ENCODE assay signal across 11 cellular contexts in genomic region chr15:90813796-90814192, GRCh38. TPM values are rescaled to one million over a fixed set of nuclear protein-coding genes. Genes with fewer than 3 reads are reported as not detected.
DNase-seq lines count a peak whose midpoint lies in the region; ATAC-seq and TF ChIP-seq lines count a peak whose summit lies in the region.
"Had no signal": no experiment of that assay in that cellular context is flagged by ENCODE, and none has a peak within 500 bp of the region (broad histone marks: within the 10 kb centered on the region; RNA-seq: fewer than 3 reads in every experiment).

No MANE protein-coding gene starts in this region.

- H3K4me1 ChIP-seq in RWPE2 (ENCODE audit: insufficient read depth, poor library complexity, severe bottlenecking) (no peaks in the 10 kb centered on the region), smooth muscle cell (ENCODE audit: low read depth) (no peaks in the 10 kb centered on the region), uterus (no peaks in the 10 kb centered on the region)

- no peaks in the 10 kb centered on the region for H4K20me1 ChIP-seq in smooth muscle cell (ENCODE audit: low read depth)

- no peak overlapping the region for H3K4me2 ChIP-seq in smooth muscle cell
- H3K4me2 ChIP-seq: SK-N-SH had no signal

- no peak for ATAC-seq in RWPE2 (ENCODE audit: low read depth)

- peak overlapping the region; percentile 63 for H3K4me3 Mint-ChIP-seq in activated CD4-positive, alpha-beta T cell treated with anti-CD3 and anti-CD28 coated beads, Interleukin-2, amount 10 ng/mL, durations not matched to agents 24 days and 14 days

- H3K27me3 Mint-ChIP-seq in activated CD4-positive, alpha-beta T cell treated with anti-CD3 and anti-CD28 coated beads, Interleukin-2, amount 10 ng/mL, durations not matched to agents 24 days and 14 days, result no peaks in the 10 kb centered on the region

- H3K4me3 ChIP-seq in RWPE2 (ENCODE audit: severe bottlenecking), result no peak overlapping the region
- no peak overlapping the region for H3K4me3 ChIP-seq in smooth muscle cell
- no peak overlapping the region for H3K4me3 ChIP-seq in uterus

- peak; percentile 75 for DNase-seq in activated CD4-positive, alpha-beta T cell treated with anti-CD3 and anti-CD28 coated beads, Interleukin-2, amount 10 ng/mL, durations not matched to agents 24 days and 14 days
- no peak for DNase-seq in activated CD4-positive, alpha-beta T cell treated with anti-CD3 and anti-CD28 coated beads for 1 hour
- peak; percentile 6 for DNase-seq in RWPE2 (ENCODE audit: low spot score)
- peak; percentile 45 for DNase-seq in cerebellar cortex (ENCODE audit: low spot score)
- no peak for DNase-seq in smooth muscle cell (lab: John Stamatoyannopoulos, UW; ENCODE audit: unreplicated experiment)
- DNase-seq in HCEC 1CT, result no peak
- no peak for DNase-seq in uterus
- no peak for DNase-seq in NCI-H510A (lab: John Stamatoyannopoulos, UW)
- DNase-seq: NCI-H774, SK-N-SH had no signal

- H3K36me3 Mint-ChIP-seq in activated CD4-positive, alpha-beta T cell treated with anti-CD3 and anti-CD28 coated beads, Interleukin-2, amount 10 ng/mL, durations not matched to agents 24 days and 14 days (ENCODE audit: low read depth), result peaks cover 63% of the 10 kb centered on the region

- H3K9me3 ChIP-seq in RWPE2 (ENCODE audit: severe bottlenecking) (no peaks in the 10 kb centered on the region), smooth muscle cell (replicated peaks; ENCODE audit: low read depth) (no peaks in the 10 kb centered on the region), uterus (no peaks in the 10 kb centered on the region)
- H3K9me3 ChIP-seq: SK-N-SH had no signal

- no peaks in the 10 kb centered on the region for H3K79me2 ChIP-seq in smooth muscle cell (ENCODE audit: low read depth)

- H3K27me3 ChIP-seq in RWPE2 (ENCODE audit: insufficient read depth, poor library complexity, severe bottlenecking), result no peaks in the 10 kb centered on the region
- no peaks in the 10 kb centered on the region for H3K27me3 ChIP-seq in smooth muscle cell (ENCODE audit: low read depth)
- no peaks in the 10 kb centered on the region for H3K27me3 ChIP-seq in uterus

- 67% methylated on average over 2 of the region's 2 CpGs for WGBS in smooth muscle cell (ENCODE audit: low lambda C conversion rate)

- TF ChIP-seq POLR2A in uterus (IDR thresholded peaks at IDR 0.05), result no peak

- intact Hi-C loops in activated CD4-positive, alpha-beta T cell treated with anti-CD3 and anti-CD28 coated beads, Interleukin-2, amount 10 ng/mL, durations not matched to agents 24 days and 14 days (cut with micrococcal nuclease), result loop anchor here (5.0 kb wide), 2 partner anchors 74 to 166 kb away; no protein-coding TSS in a partner anchor
- intact Hi-C loops in uterus (cut with DNase I; ENCODE audit: low total_unique reads), result no loop called here

- H3K27ac ChIP-seq in RWPE2 (ENCODE audit: poor library complexity, severe bottlenecking) (no peak overlapping the region), smooth muscle cell (ENCODE audit: low read depth) (peak overlapping the region; percentile 4), uterus (no peak overlapping the region)
- H3K27ac ChIP-seq: HL-60 had no signal

- H3K9me3 Mint-ChIP-seq in activated CD4-positive, alpha-beta T cell treated with anti-CD3 and anti-CD28 coated beads, Interleukin-2, amount 10 ng/mL, durations not matched to agents 24 days and 14 days, result no peaks in the 10 kb centered on the region

- H3F3A ChIP-seq in smooth muscle cell (ENCODE audit: low read depth), result peaks cover 8% of the 10 kb centered on the region

- peaks cover 92% of the 10 kb centered on the region for H3K4me1 Mint-ChIP-seq in activated CD4-positive, alpha-beta T cell treated with anti-CD3 and anti-CD28 coated beads, Interleukin-2, amount 10 ng/mL, durations not matched to agents 24 days and 14 days

- H3K9ac ChIP-seq in smooth muscle cell (ENCODE audit: low read depth), result no peak overlapping the region
- H3K9ac ChIP-seq: SK-N-SH had no signal

- H3K36me3 ChIP-seq in RWPE2 (ENCODE audit: low read depth) (peaks cover 49% of the 10 kb centered on the region), smooth muscle cell (ENCODE audit: low read depth) (no peaks in the 10 kb centered on the region), uterus (no peaks in the 10 kb centered on the region)

- TF ChIP-seq CTCF in RWPE2 (IDR thresholded peaks at IDR 0.05; ENCODE audit: poor library complexity, severe bottlenecking) (no peak), smooth muscle cell (IDR thresholded peaks at IDR 0.05; ENCODE audit: borderline replicate concordance, insufficient read depth, poor library complexity, severe bottlenecking) (no peak), uterus (IDR thresholded peaks at IDR 0.05) (no peak)

- H3K27ac Mint-ChIP-seq in activated CD4-positive, alpha-beta T cell treated with anti-CD3 and anti-CD28 coated beads, Interleukin-2, amount 10 ng/mL, durations not matched to agents 24 days and 14 days, result peak overlapping the region; percentile 99

- no peak overlapping the region for H2AFZ ChIP-seq in smooth muscle cell (ENCODE audit: low read depth)

RNA-seq across cellular contexts. Expression of gene FURIN, which starts 54.6 kb away (rescaled TPM):
- 432 TPM in 2 replicates for total RNA-seq in activated CD4-positive, alpha-beta T cell treated with anti-CD3 and anti-CD28 coated beads, Interleukin-2, amount 10 ng/mL, durations not matched to agents 24 days and 14 days
- 52.5 and 66.0 TPM in 2 replicates for total RNA-seq in smooth muscle cell
- 113 and 121 TPM in 2 replicates for polyA plus RNA-seq in smooth muscle cell
- 10 to 100 TPM; 20.5 to 54.8 (median 30.5) TPM for total RNA-seq in uterus

Comparison
In these comparisons a context has a peak if more than half of its experiments do, and no peak if none do; other contexts are left out.
1. DNase-seq: peak in activated CD4-positive, alpha-beta T cell treated with anti-CD3 and anti-CD28 coated beads, Interleukin-2, amount 10 ng/mL, durations not matched to agents 24 days and 14 days (single experiment), RWPE2 (single experiment) and cerebellar cortex (single experiment); none in activated CD4-positive, alpha-beta T cell treated with anti-CD3 and anti-CD28 coated beads for 1 hour (single experiment), smooth muscle cell (single experiment), HCEC 1CT (single experiment), uterus (0 of 2) and NCI-H510A (single experiment).